ENCODE assay signal across 9 cellular contexts in the genomic region with DNA sequence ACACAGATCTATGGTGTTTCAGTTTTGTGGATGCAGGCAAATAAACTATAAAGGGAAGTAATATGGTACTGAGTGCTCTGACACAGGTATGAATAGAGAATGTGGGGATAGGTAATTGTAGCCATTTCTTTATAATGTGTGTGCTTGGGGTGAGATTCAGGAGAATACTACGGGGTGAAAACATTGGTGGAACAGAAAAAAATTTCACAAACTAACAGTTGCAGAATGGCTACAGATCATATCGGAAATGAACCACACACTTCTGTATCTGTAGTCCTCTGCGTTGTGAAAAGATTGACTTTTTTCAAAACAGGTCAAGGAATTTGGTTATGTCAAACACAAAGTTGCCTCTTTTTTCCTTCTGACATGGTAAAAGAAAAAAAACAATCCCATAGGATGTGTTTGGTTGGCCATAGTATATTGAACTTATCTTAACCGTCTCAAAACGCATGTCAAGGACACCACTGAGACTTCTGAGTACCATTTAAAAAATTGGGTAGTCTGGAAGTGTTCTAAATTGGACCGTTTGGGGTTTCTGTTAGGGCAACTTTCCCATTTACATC. TPM values are rescaled to one million over a fixed set of nuclear protein-coding genes. Genes with fewer than 3 reads are reported as not detected.
DNase-seq lines count a peak whose midpoint lies in the region; ATAC-seq, FAIRE-seq and TF ChIP-seq lines count a peak whose summit lies in the region.
"Had no signal": no experiment of that assay in that cellular context is flagged by ENCODE, and none has a peak within 500 bp of the region (broad histone marks: within the 10 kb centered on the region; RNA-seq: fewer than 3 reads in every experiment).

No MANE protein-coding gene starts in this region.

- RAD21 ChIA-PET in HCT116 (lab: Charles Lee; ENCODE audit: low non-redundant PET in 1 of 2, low total read pairs in 2 of 2, uncharacterized antibody in 2 of 2, unreplicated experiment in 2 of 2): no interaction called here
- RAD21 ChIA-PET in GM12878 (lab: Charles Lee; ENCODE audit: unreplicated experiment): interaction anchor here (1.1 to 1.5 kb wide), 7 partner anchors 13 to 309 kb away, joined by 3 to 8 read pairs (median 3); partner anchors contain the start of genes RO60 and UCHL5

- H3K9me2 ChIP-seq in HCT116 (ENCODE audit: insufficient read depth): no peaks in the 10 kb centered on the region

- POLR2A ChIA-PET in HCT116 (lab: Charles Lee): interaction anchor here (1.2 to 1.9 kb wide), 3 partner anchors 15 to 62 kb away, joined by 3 to 5 read pairs (median 5); partner anchors contain the start of genes GLRX2, RO60 and UCHL5
- POLR2A ChIA-PET in GM12878 (lab: Charles Lee): interaction anchor here (0.6 to 4.1 kb wide), 4 partner anchors 17 to 504 kb away, joined by 3 to 19 read pairs (median 4); partner anchors contain the start of genes RO60 and UCHL5

- ATAC-seq in HCT116: no peak
- ATAC-seq in GM12878: no peak
- ATAC-seq in natural killer cell: no peak
- ATAC-seq in HG02588 (IDR thresholded peaks at IDR 0.05; ENCODE audit: unreplicated experiment): no peak
- no peak for ATAC-seq in HG02973 (IDR thresholded peaks at IDR 0.05; ENCODE audit: unreplicated experiment)

- H3K27me3 ChIP-seq in HCT116 (ENCODE audit: insufficient read depth, low read length) (no peaks in the 10 kb centered on the region), GM12878 (replicated peaks in 1 of 2; ENCODE audit: control insufficient read depth in 2 of 2, insufficient read depth in 2 of 2, low read length in 1 of 2) (no peaks in the 10 kb centered on the region)

- H3K9ac ChIP-seq in HCT116 (ENCODE audit: low read length): no peak overlapping the region
- no peak overlapping the region for H3K9ac ChIP-seq in GM12878 (ENCODE audit: control insufficient read depth, insufficient read depth, low read length)

- CTCF ChIA-PET in HCT116 (lab: Charles Lee) (interaction anchor here (1.5 kb wide), 1 partner anchor 22 kb away, joined by 5 read pairs; no protein-coding TSS in a partner anchor), GM12878 (lab: Yijun Ruan, JAX) (interaction anchor here (1.1 to 2.2 kb wide), 4 partner anchors 8 to 101 kb away, joined by 4 to 12 read pairs (median 6); no protein-coding TSS in a partner anchor)

- no peak for TF ChIP-seq RAD21 in HCT116 (IDR thresholded peaks at IDR 0.05; ENCODE audit: low read depth)
- no peak for TF ChIP-seq RAD21 in GM12878 (IDR thresholded peaks at IDR 0.05; ENCODE audit: insufficient read depth, low read depth, low read length)

- H3K36me3 ChIP-seq in HCT116 (ENCODE audit: control insufficient read depth in 1 of 2, insufficient read depth in 2 of 2, low read length in 2 of 2) (peaks cover 6 to 8% of the 10 kb centered on the region in 2 experiments; a peak in 2 of 4 replicates), GM12878 (ENCODE audit: control insufficient read depth in 2 of 2, insufficient read depth in 2 of 2, low read length in 1 of 2) (peaks cover 0 to 2% of the 10 kb centered on the region in 2 experiments; a peak in 1 of 4 replicates)

- H3K9me3 Mint-ChIP-seq in natural killer cell: no peaks in the 10 kb centered on the region

- H3K27ac Mint-ChIP-seq in natural killer cell: peak overlapping the region; percentile 88 to 95

- H3K4me3 ChIP-seq in AG10803 (ENCODE audit: low read length) (peak overlapping the region; percentile 87; the same call in 1 of the 2 replicates), HCT116 (replicated peaks in 1 of 2; ENCODE audit: low read depth in 1 of 2, low read length in 2 of 2) (0 out of 4 replicates have a peak overlapping the region, but pooled peaks of 1 of the 2 experiments have one; percentile 88), GM12878 (no peak overlapping the region)

- BruUV-seq in HCT116 (replicated peaks; lab: Mats Ljungman, UMichigan): TSS peak; percentile 96
- TSS peak; percentile 86 for BruUV-seq in GM12878 (replicated peaks; lab: Mats Ljungman, UMichigan)

- no peak overlapping the region for H3K27ac ChIP-seq in HCT116 (ENCODE audit: low read depth, low read length)
- H3K27ac ChIP-seq in GM12878 (ENCODE audit: control insufficient read depth, insufficient read depth): no peak overlapping the region

- H3K79me2 ChIP-seq in HCT116 (ENCODE audit: insufficient read depth, low read length) (peaks cover 36% of the 10 kb centered on the region), GM12878 (ENCODE audit: control insufficient read depth, insufficient read depth, low read length) (peaks cover 35% of the 10 kb centered on the region)

- in situ Hi-C loops in GM12878 (cut with MboI): loop anchor here (10.0 kb wide), 1 partner anchor 306 kb away; no protein-coding TSS in a partner anchor
- in situ Hi-C loops in KBM-7 (cut with MboI; ENCODE audit: low pct_unique_long_range_greater_than_20kb, low sequenced_read_pairs): no loop called here

- peaks cover 2 to 10% of the 10 kb centered on the region in 2 donors for H3K27me3 Mint-ChIP-seq in natural killer cell (ENCODE audit: low read depth in 2 of 2)

- WGBS in GM12878 (ENCODE audit: insufficient coverage, insufficient replicate concordance, low lambda C conversion rate, missing lambda C conversion rate): 86% methylated on average over 6 of the region's 6 CpGs

- intact Hi-C loops in HCT116 (cut with micrococcal nuclease): loop anchor here (5.0 to 10.0 kb wide), 2 partner anchors 313 to 646 kb away; partner anchors contain the start of gene RGS2
- intact Hi-C loops in GM12878 (cut with micrococcal nuclease; ENCODE audit: unreplicated experiment): loop anchor here (2.0 to 5.0 kb wide), 4 partner anchors 312 to 646 kb away; partner anchors contain the start of genes RGS1 and RGS2
- intact Hi-C loops in natural killer cell (cut with micrococcal nuclease): loop anchor here (5.0 to 10.0 kb wide), 2 partner anchors 516 to 648 kb away; no protein-coding TSS in a partner anchor

- DNase-seq in AG10803 (ENCODE audit: low read depth) (no peak), HCT116 (ENCODE audit: low read depth, low spot score) (no peak), GM12878 (ENCODE audit: low read depth, low spot score) (no peak), natural killer cell (no peak), NCI-H1092 (lab: John Stamatoyannopoulos, UW) (no peak), KBM-7 (no peak)
- DNase-seq: DMS79 had no signal

- TF ChIP-seq POLR2A in HCT116 (IDR thresholded peaks at IDR 0.05; ENCODE audit: borderline replicate concordance, extremely low read depth, insufficient read depth, insufficient read length) (no peak), GM12878 (IDR thresholded peaks at IDR 0.05; ENCODE audit: low read depth, low read length) (no peak)

- H3K4me1 ChIP-seq in HCT116 (ENCODE audit: control insufficient read depth in 1 of 2, insufficient read depth in 2 of 2, low read length in 2 of 2): peaks cover 13 to 25% of the 10 kb centered on the region in 2 experiments
- H3K4me1 ChIP-seq in GM12878 (ENCODE audit: control insufficient read depth, insufficient read depth, low read length): no peaks in the 10 kb centered on the region; the same call in 1 of the 2 replicates

- no peak for TF ChIP-seq CTCF in AG10803 (conservative IDR thresholded peaks at IDR 0.05; ENCODE audit: low read length)
- no peak for TF ChIP-seq CTCF in HCT116 (IDR thresholded peaks at IDR 0.05 in 2 of 3, conservative IDR thresholded peaks at IDR 0.05 in 1 of 3; ENCODE audit: borderline replicate concordance in 1 of 3, insufficient read depth in 1 of 3, low read depth in 2 of 3, low read length in 2 of 3)
- no peak for TF ChIP-seq CTCF in GM12878 (IDR thresholded peaks at IDR 0.05 in 2 of 3, conservative IDR thresholded peaks at IDR 0.05 in 1 of 3; ENCODE audit: control insufficient read depth in 2 of 3, extremely low read depth in 1 of 3, insufficient read depth in 1 of 3, low read depth in 3 of 3, low read length in 3 of 3)
- no peak for TF ChIP-seq CTCF in natural killer cell (IDR thresholded peaks at IDR 0.05)

- H3K9me3 ChIP-seq in HCT116 (ENCODE audit: control insufficient read depth in 1 of 2, insufficient read depth in 1 of 2, low read depth in 1 of 2, low read length in 2 of 2): no peaks in the 10 kb centered on the region
- no peaks in the 10 kb centered on the region for H3K9me3 ChIP-seq in GM12878 (replicated peaks; ENCODE audit: control insufficient read depth, insufficient read depth, low read length)

- no peaks in the 10 kb centered on the region for H3K36me3 Mint-ChIP-seq in natural killer cell

- SMC1A ChIA-PET in GM12878 (lab: Charles Lee; ENCODE audit: uncharacterized antibody, unreplicated experiment): interaction anchor here (0.6 to 3.0 kb wide), 7 partner anchors 13 to 314 kb away, joined by 3 to 10 read pairs (median 5); no protein-coding TSS in a partner anchor

- peak overlapping the region; percentile 93 for H3K4me3 Mint-ChIP-seq in natural killer cell

- peaks cover 41 to 45% of the 10 kb centered on the region in 2 donors for H3K4me1 Mint-ChIP-seq in natural killer cell

- no peak for TF ChIP-seq EP300 in GM12878 (IDR thresholded peaks at IDR 0.05; ENCODE audit: borderline replicate concordance in 1 of 2, control insufficient read depth in 1 of 2, low read depth in 2 of 2, low read length in 2 of 2)

- H4K20me1 ChIP-seq in HCT116 (ENCODE audit: insufficient read depth) (no peaks in the 10 kb centered on the region), GM12878 (ENCODE audit: control insufficient read depth, insufficient read depth) (no peaks in the 10 kb centered on the region)

- no peak for FAIRE-seq in GM12878 (lab: Jason Lieb, UNC)

- H3K4me2 ChIP-seq in HCT116 (ENCODE audit: low read length): peak overlapping the region; percentile 86; the same call in 1 of the 2 replicates
- peak overlapping the region; percentile 81 for H3K4me2 ChIP-seq in GM12878 (ENCODE audit: control insufficient read depth, insufficient read depth)

- H2AFZ ChIP-seq in HCT116 (ENCODE audit: low read depth, low read length, poor library complexity, severe bottlenecking): no peak overlapping the region
- H2AFZ ChIP-seq in GM12878 (ENCODE audit: control insufficient read depth, low read depth, low read length): peak overlapping the region; percentile 92; the same call in 1 of the 2 replicates

RNA-seq across cellular contexts. Expression of gene CDC73, which starts 1.1 kb away (rescaled TPM):
- total RNA-seq in HCT116 (2021; ENCODE audit: unreplicated experiment) (63.2 TPM), GM12878 (2014; rRNA removed) (10.6 and 11.1 TPM in 2 replicates), GM12878 (2014; rRNA removed; fragmentation: Illumina TruSeq; extraction: Trizol) (14.2 and 15.3 TPM in 2 replicates), GM12878 (2021) (34.5 and 42.8 TPM in 2 replicates), natural killer cell (10 to 100 TPM; 73.2 to 86.0 (median 82.6) TPM)
- polyA plus RNA-seq in HCT116 (2012): 17.5 and 24.6 TPM in 2 replicates
- 77.3 and 78.7 TPM in 2 replicates for total RNA-seq in GM12878 (2013; cell fraction: nucleolus; rRNA removed)
- polyA plus RNA-seq in GM12878 (2011; ENCODE audit: low read depth): 16.1 TPM
- polyA plus RNA-seq in GM12878 (2011; rRNA removed) (38.7 and 57.5 TPM in 2 replicates), GM12878 (2014; fragmentation: Illumina TruSeq; extraction: Trizol) (22.0 and 23.3 TPM in 2 replicates), GM12878 (2014; fragmentation: Nextera tagmentation; extraction: Ambion mirVana) (10 to 100 TPM; 21.0 to 21.3 TPM), GM12878 (2014; rRNA removed) (13.8 and 14.8 TPM in 2 replicates), GM12878 (2016; fragmentation: Nextera tagmentation; extraction: Ambion mirVana) (10 to 100 TPM; 37.5 to 43.4 TPM)
- 11.5 and 13.5 TPM in 2 replicates for polyA plus RNA-seq in GM12878 (2011; cell fraction: cytosol; rRNA removed)
- 15.3 and 15.4 TPM in 2 replicates for polyA plus RNA-seq in GM12878 (2011; cell fraction: nucleus; rRNA removed)
- 14.1 and 20.6 TPM in 2 replicates for polyA plus RNA-seq in GM12878 (2012)
- 26.9 and 58.4 TPM in 2 replicates for polyA minus RNA-seq in GM12878 (2011; rRNA and poly(A)+ RNA removed)
- 18.4 and 20.0 TPM in 2 replicates for polyA minus RNA-seq in GM12878 (2011; cell fraction: cytosol; rRNA and poly(A)+ RNA removed)
- polyA minus RNA-seq in GM12878 (2011; cell fraction: nucleus; rRNA and poly(A)+ RNA removed): 27.7 and 52.1 TPM in 2 replicates

RNA-seq across cellular contexts. Expression of gene GLRX2, which starts 15.5 kb away (rescaled TPM):
- total RNA-seq in HCT116 (2021; ENCODE audit: unreplicated experiment) (30.6 TPM), GM12878 (2014; rRNA removed) (18.0 and 21.2 TPM in 2 replicates), GM12878 (2014; rRNA removed; fragmentation: Illumina TruSeq; extraction: Trizol) (15.2 and 16.5 TPM in 2 replicates), GM12878 (2021) (19.7 and 21.4 TPM in 2 replicates), natural killer cell (10 to 100 TPM in 1 of 3 donors, 1 to 10 TPM in 2; 7.7 to 11.3 (median 9.5) TPM)
- 8.2 and 13.6 TPM in 2 replicates for polyA plus RNA-seq in HCT116 (2012)
- 4.8 and 6.3 TPM in 2 replicates for total RNA-seq in GM12878 (2013; cell fraction: nucleolus; rRNA removed)
- polyA plus RNA-seq in GM12878 (2011; ENCODE audit: low read depth): 12.0 TPM
- polyA plus RNA-seq in GM12878 (2011; rRNA removed) (16.7 and 33.4 TPM in 2 replicates), GM12878 (2014; fragmentation: Illumina TruSeq; extraction: Trizol) (15.5 and 19.5 TPM in 2 replicates), GM12878 (2014; fragmentation: Nextera tagmentation; extraction: Ambion mirVana) (1 to 10 TPM; 5.5 to 7.8 TPM), GM12878 (2014; rRNA removed) (14.2 and 20.0 TPM in 2 replicates), GM12878 (2016; fragmentation: Nextera tagmentation; extraction: Ambion mirVana) (10 to 100 TPM; 59.9 to 67.6 TPM)
- 6.4 and 8.3 TPM in 2 replicates for polyA plus RNA-seq in GM12878 (2011; cell fraction: cytosol; rRNA removed)
- 5.2 and 6.2 TPM in 2 replicates for polyA plus RNA-seq in GM12878 (2011; cell fraction: nucleus; rRNA removed)
- 12.4 and 12.6 TPM in 2 replicates for polyA plus RNA-seq in GM12878 (2012)
- 1.2 and 2.8 TPM in 2 replicates for polyA minus RNA-seq in GM12878 (2011; rRNA and poly(A)+ RNA removed)
- polyA minus RNA-seq in GM12878 (2011; cell fraction: cytosol; rRNA and poly(A)+ RNA removed): 1.9 and 2.0 TPM in 2 replicates
- polyA minus RNA-seq in GM12878 (2011; cell fraction: nucleus; rRNA and poly(A)+ RNA removed): 1.6 and 3.3 TPM in 2 replicates
